In genomic region chr3:27712136-27713065, GRCh38 we compare ENCODE assay signal across 8 cellular contexts. TPM values are rescaled to one million over a fixed set of nuclear protein-coding genes. Genes with fewer than 3 reads are reported as not detected.
DNase-seq lines count a peak whose midpoint lies in the region; ATAC-seq and TF ChIP-seq lines count a peak whose summit lies in the region.

No MANE protein-coding gene starts in this region.

- H3K27me3 ChIP-seq in DOHH2 (ENCODE audit: control insufficient read depth, low read length), result peaks cover 35% of the 10 kb centered on the region
- H3K27me3 ChIP-seq in IMR-90 (ENCODE audit: control insufficient read depth, insufficient read depth, low read length), result peaks cover 61% of the 10 kb centered on the region
- H3K27me3 ChIP-seq in SJCRH30, result peaks cover 4% of the 10 kb centered on the region; the same call in 1 of the 2 replicates
- peaks cover 30% of the 10 kb centered on the region for H3K27me3 ChIP-seq in thymus (ENCODE audit: control insufficient read depth, insufficient read depth)

- H3K79me1 ChIP-seq in IMR-90 (ENCODE audit: low read depth in 1 of 2, low read length in 2 of 2), result no peaks in the 10 kb centered on the region

- no peak overlapping the region for H4K5ac ChIP-seq in IMR-90 (ENCODE audit: low read depth, low read length)

- H3K36me3 ChIP-seq in DOHH2 (ENCODE audit: control insufficient read depth, low read length), result no peaks in the 10 kb centered on the region
- H3K36me3 ChIP-seq in IMR-90 (ENCODE audit: control insufficient read depth, insufficient read depth, low read length), result no peaks in the 10 kb centered on the region
- H3K36me3 ChIP-seq in SJCRH30, result no peaks in the 10 kb centered on the region
- H3K36me3 ChIP-seq in thymus (ENCODE audit: control insufficient read depth, insufficient read depth), result no peaks in the 10 kb centered on the region

- H2AK5ac ChIP-seq in IMR-90 (ENCODE audit: low read depth, low read length), result no peak overlapping the region

- dilution Hi-C loops in IMR-90 (cut with HindIII; ENCODE audit: low sequenced_read_pairs, unreplicated experiment), result no loop called here

- H2BK15ac ChIP-seq in IMR-90 (ENCODE audit: low read depth, low read length), result no peak overlapping the region

- no peaks in the 10 kb centered on the region for H3K36me3 Mint-ChIP-seq in activated naive CD4-positive, alpha-beta T cell treated with anti-CD3 and anti-CD28 coated beads for 36 hours (ENCODE audit: low read depth)

- H3K4me3 ChIP-seq in DOHH2 (ENCODE audit: low read length), result no peak overlapping the region
- H3K4me3 ChIP-seq in IMR-90 (ENCODE audit: insufficient read depth, low read depth, low read length), result peak overlapping the region; percentile 39
- H3K4me3 ChIP-seq in SJCRH30, result no peak overlapping the region
- peak overlapping the region; percentile 46 for H3K4me3 ChIP-seq in thymus (ENCODE audit: low read length)

- no peak overlapping the region for H3K56ac ChIP-seq in IMR-90 (ENCODE audit: extremely low read depth, insufficient read depth, low read length)

- in situ Hi-C loops in IMR-90 (cut with MboI; ENCODE audit: low sequenced_read_pairs), result loop anchor here (5.0 kb wide), 1 partner anchor 610 kb away; no protein-coding TSS in a partner anchor

- ATAC-seq in GM21576 (IDR thresholded peaks at IDR 0.05; ENCODE audit: unreplicated experiment) (peak; percentile 88), IMR-90 (ENCODE audit: low read depth) (peak; percentile 92), omental fat pad (ENCODE audit: low FRiP score) (peak; percentile 92)

- intact Hi-C loops in IMR-90 (cut with micrococcal nuclease), result loop anchor here (1.0 to 5.0 kb wide), 3 partner anchors 530 to 616 kb away; partner anchors contain the start of gene CMC1
- intact Hi-C loops in activated naive CD4-positive, alpha-beta T cell treated with anti-CD3 and anti-CD28 coated beads for 36 hours (cut with micrococcal nuclease), result loop anchor here (1.0 to 5.0 kb wide), 9 partner anchors 10 to 635 kb away; partner anchors contain the start of genes AZI2, CMC1, EOMES and SLC4A7

- H3K4me2 ChIP-seq in DOHH2 (ENCODE audit: low read length), result peak overlapping the region; percentile 43
- peak overlapping the region; percentile 95 for H3K4me2 ChIP-seq in IMR-90 (ENCODE audit: low read depth, low read length)

- H3K4me1 ChIP-seq in DOHH2 (ENCODE audit: control insufficient read depth, low read length) (no peaks in the 10 kb centered on the region), IMR-90 (ENCODE audit: control insufficient read depth, insufficient read depth, low read length) (peaks cover 6% of the 10 kb centered on the region; the same call in 1 of the 2 replicates), SJCRH30 (no peaks in the 10 kb centered on the region), thymus (ENCODE audit: control insufficient read depth, insufficient read depth, low read length) (no peaks in the 10 kb centered on the region)

- 1% methylated on average over 17 of the region's 49 CpGs; no CpG with 5 or more reads in 1 of the 2 experiments for WGBS in IMR-90 (ENCODE audit: extremely low coverage in 2 of 2, insufficient read length in 1 of 2), 2 experiments
- WGBS in thymus, result under 1% methylated on average over 49 of the region's 49 CpGs

- H3K9me3 Mint-ChIP-seq in activated naive CD4-positive, alpha-beta T cell treated with anti-CD3 and anti-CD28 coated beads for 36 hours, result no peaks in the 10 kb centered on the region

- H4K20me1 ChIP-seq in DOHH2 (ENCODE audit: control insufficient read depth, insufficient read depth, low read depth, low read length), result no peaks in the 10 kb centered on the region
- no peaks in the 10 kb centered on the region for H4K20me1 ChIP-seq in IMR-90 (ENCODE audit: insufficient read depth, low read length)

- H2BK120ac ChIP-seq in IMR-90 (ENCODE audit: low read depth, low read length), result no peak overlapping the region

- H3K4me1 Mint-ChIP-seq in activated naive CD4-positive, alpha-beta T cell treated with anti-CD3 and anti-CD28 coated beads for 36 hours (ENCODE audit: low read depth), result peaks cover 19% of the 10 kb centered on the region

- H2BK5ac ChIP-seq in IMR-90 (ENCODE audit: low read depth, low read length, poor library complexity, severe bottlenecking), result no peak overlapping the region

- H3K9me2 ChIP-seq in DOHH2 (replicated peaks; ENCODE audit: control insufficient read depth, low read length), result no peaks in the 10 kb centered on the region

- H3K27ac ChIP-seq in DOHH2 (ENCODE audit: low read depth, low read length) (no peak overlapping the region), IMR-90 (ENCODE audit: insufficient read depth, low read length) (no peak overlapping the region), SJCRH30 (no peak overlapping the region), thymus (ENCODE audit: low read depth) (no peak overlapping the region)

- POLR2A ChIA-PET in IMR-90 (lab: Charles Lee; ENCODE audit: unreplicated experiment), result no interaction called here

- no peak overlapping the region for H3K18ac ChIP-seq in IMR-90 (ENCODE audit: low read depth, low read length)

- no peaks in the 10 kb centered on the region for H3F3A ChIP-seq in DOHH2 (ENCODE audit: control insufficient read depth, insufficient read depth)

- H3K9me3 ChIP-seq in DOHH2 (ENCODE audit: control insufficient read depth, insufficient read depth, low read length), result no peaks in the 10 kb centered on the region
- H3K9me3 ChIP-seq in IMR-90 (ENCODE audit: control insufficient read depth, insufficient read depth, low read length), result no peaks in the 10 kb centered on the region
- H3K9me3 ChIP-seq in SJCRH30 (replicated peaks), result no peaks in the 10 kb centered on the region
- no peaks in the 10 kb centered on the region for H3K9me3 ChIP-seq in thymus (ENCODE audit: control insufficient read depth)

- H3K9ac ChIP-seq in IMR-90 (ENCODE audit: low read depth, low read length), result no peak overlapping the region

- TF ChIP-seq CTCF in DOHH2 (IDR thresholded peaks at IDR 0.05; ENCODE audit: low read depth, low read length, poor library complexity, severe bottlenecking) (peak; percentile 69), IMR-90 (conservative IDR thresholded peaks at IDR 0.05; ENCODE audit: low read depth, low read length) (peak; percentile 78), omental fat pad (IDR thresholded peaks at IDR 0.05) (peak in 1 of 3 donors; percentile 44)

- H3K9me1 ChIP-seq in IMR-90 (ENCODE audit: insufficient read depth, low read length), result no peaks in the 10 kb centered on the region

- TF ChIP-seq POLR2A in IMR-90 (IDR thresholded peaks at IDR 0.05; ENCODE audit: low read depth, low read length), result no peak

- TF ChIP-seq RAD21 in IMR-90 (IDR thresholded peaks at IDR 0.05; ENCODE audit: low read length), result peak; percentile 80

- H2AK9ac ChIP-seq in IMR-90 (replicated peaks; ENCODE audit: low read depth, low read length, poor library complexity), result no peak overlapping the region

- DNase-seq in IMR-90 (peak; percentile 75), SJCRH30 (peak; percentile 48 to 68), germinal center (ENCODE audit: low spot score) (peak; percentile 83), omental fat pad (ENCODE audit: low spot score) (no peak)
- DNase-seq in activated naive CD4-positive, alpha-beta T cell treated with anti-CD3 and anti-CD28 coated beads for 36 hours, result peak; percentile 81

- H3K4me3 Mint-ChIP-seq in activated naive CD4-positive, alpha-beta T cell treated with anti-CD3 and anti-CD28 coated beads for 36 hours, result peak overlapping the region; percentile 93

- H3K14ac ChIP-seq in IMR-90 (replicated peaks; ENCODE audit: low read depth, low read length), result no peak overlapping the region

- H3K4ac ChIP-seq in IMR-90 (ENCODE audit: low read depth, low read length), result no peak overlapping the region

- peak overlapping the region; percentile 75 for H2AFZ ChIP-seq in IMR-90 (replicated peaks; ENCODE audit: low read length, poor library complexity)

- H2BK20ac ChIP-seq in IMR-90 (ENCODE audit: low read depth, low read length), result no peak overlapping the region

- H3K79me2 ChIP-seq in DOHH2 (ENCODE audit: control insufficient read depth, low read length), result no peaks in the 10 kb centered on the region

- H3K27ac Mint-ChIP-seq in activated naive CD4-positive, alpha-beta T cell treated with anti-CD3 and anti-CD28 coated beads for 36 hours, result no peak overlapping the region

- peaks cover 49% of the 10 kb centered on the region for H3K27me3 Mint-ChIP-seq in activated naive CD4-positive, alpha-beta T cell treated with anti-CD3 and anti-CD28 coated beads for 36 hours (ENCODE audit: low read depth)

- BruUV-seq in IMR-90 (replicated peaks; lab: Mats Ljungman, UMichigan), result no TSS peak

- H3K23ac ChIP-seq in IMR-90 (ENCODE audit: low read depth, low read length), result no peak overlapping the region

- no peak overlapping the region for H4K91ac ChIP-seq in IMR-90 (ENCODE audit: insufficient read depth, low read depth, low read length)

- CTCF ChIA-PET in IMR-90 (lab: Yijun Ruan, JAX), result interaction anchor here (0.5 to 2.1 kb wide), 23 partner anchors 9 to 940 kb away, joined by 3 to 13 read pairs (median 3); partner anchors contain the start of gene EOMES
- CTCF ChIA-PET in activated naive CD4-positive, alpha-beta T cell treated with anti-CD3 and anti-CD28 coated beads for 36 hours (lab: Charles Lee), result interaction anchor here (0.6 to 2.9 kb wide), 26 partner anchors 10 to 637 kb away, joined by 3 to 43 read pairs (median 4); partner anchors contain the start of genes AZI2, EOMES and ZCWPW2

- no peak overlapping the region for H4K8ac ChIP-seq in IMR-90 (ENCODE audit: low read depth in 2 of 2, low read length in 2 of 2)

TF ChIP-seq in IMR-90, 13 proteins besides CTCF, POLR2A, EP300 and RAD21:
- TF ChIP-seq SMC3 (IDR thresholded peaks at IDR 0.05; ENCODE audit: low read depth, low read length) (peak; percentile 70), MAFK (IDR thresholded peaks at IDR 0.05; ENCODE audit: low read depth, low read length) (no peak), MAZ (IDR thresholded peaks at IDR 0.05; ENCODE audit: borderline replicate concordance, low read depth, low read length) (no peak), RCOR1 (IDR thresholded peaks at IDR 0.05; ENCODE audit: insufficient replicate concordance, low read length) (no peak), NFE2L2 (IDR thresholded peaks at IDR 0.05; ENCODE audit: low read depth, low read length) (no peak)
TF ChIP-seq in IMR-90: peak in this region for 1.

RNA-seq across cellular contexts. Expression of gene EOMES, which starts 9.7 kb away (rescaled TPM):
- total RNA-seq in IMR-90 (2012; rRNA removed) (not detected in 2 replicates), omental fat pad (under 1 TPM in 3 of 4 donors, not detected in 1; 0.19 to 0.63 (median 0.48) TPM)
- polyA plus RNA-seq in IMR-90 (2012; rRNA removed) (not detected in 2 replicates), thymus (0.78 TPM)
- polyA plus RNA-seq in IMR-90 (2012; cell fraction: cytosol; rRNA removed), result not detected in 2 replicates
- polyA plus RNA-seq in IMR-90 (2012; cell fraction: nucleus; rRNA removed; ENCODE audit: low replicate concordance), result not detected in 2 replicates
- total RNA-seq in SJCRH30 (2014; rRNA removed; shearing (Covaris generic)), result not detected in 2 replicates
- total RNA-seq in activated naive CD4-positive, alpha-beta T cell treated with anti-CD3 and anti-CD28 coated beads for 36 hours, result under 1 TPM; 0.12 to 0.14 TPM

Comparison
In these comparisons a context has a peak if more than half of its experiments do, and no peak if none do; other contexts are left out.
1. H3K4me3 ChIP-seq: peak in IMR-90 (single experiment) and thymus (single experiment); none in DOHH2 (single experiment) and SJCRH30 (single experiment).
2. Peak in every context shown above with its lines, with median percentiles within 50 percentile points of each other: ATAC-seq.